ENCODE assay signal across 8 cellular contexts in the genomic region with DNA sequence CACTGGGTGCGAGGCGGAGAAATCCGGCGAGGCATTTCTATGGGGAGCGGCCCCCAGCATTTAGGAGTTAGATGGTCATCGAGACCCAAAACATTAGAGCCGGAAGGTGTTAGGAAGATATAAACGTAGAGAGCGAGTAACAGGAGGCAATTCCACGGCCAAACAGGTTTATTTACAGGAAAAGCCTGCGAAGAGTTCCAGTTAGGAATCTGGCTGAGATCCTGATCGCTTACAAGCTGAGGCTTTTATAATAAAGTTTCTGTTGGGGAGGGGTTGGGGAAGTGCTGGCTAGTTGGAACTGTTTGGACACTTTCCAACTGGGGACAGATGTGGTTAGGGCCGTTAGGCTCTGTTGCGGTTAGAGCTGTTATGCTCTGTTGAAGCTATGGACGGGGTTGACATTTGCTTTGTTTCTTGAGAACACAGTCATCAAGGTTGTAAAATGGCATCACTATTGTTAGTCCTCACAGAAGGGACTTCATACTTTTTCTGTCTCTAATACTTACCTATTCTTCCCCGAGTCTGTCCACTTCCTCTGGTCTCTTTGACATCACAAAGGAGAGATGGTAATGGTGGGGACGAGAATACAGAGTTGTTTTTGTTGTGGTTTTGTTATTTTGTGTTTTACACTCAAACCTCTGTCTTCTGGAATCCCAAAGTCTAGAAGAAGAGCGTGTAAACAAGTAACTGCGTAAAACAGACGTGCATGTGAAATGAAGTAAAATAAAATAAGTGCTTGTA. TPM values are rescaled to one million over a fixed set of nuclear protein-coding genes. Genes with fewer than 3 reads are reported as not detected.
DNase-seq lines count a peak whose midpoint lies in the region; ATAC-seq, FAIRE-seq and TF ChIP-seq lines count a peak whose summit lies in the region.

No MANE protein-coding gene starts in this region.

- peaks cover 9% of the 10 kb centered on the region for H3K4me1 ChIP-seq in effector memory CD4-positive, alpha-beta T cell (ENCODE audit: control insufficient read depth, insufficient read depth, low read length, poor library complexity, severe bottlenecking)

- peak; percentile 48 for DNase-seq in ACHN
- DNase-seq in GM12892 (ENCODE audit: insufficient read length) = no peak
- DNase-seq in effector memory CD4-positive, alpha-beta T cell = no peak
- peak; percentile 43 for DNase-seq in midbrain (lab: John Stamatoyannopoulos, UW)
- DNase-seq in epidermal melanocyte (ENCODE audit: insufficient read length, low spot score) = no peak

- peak; percentile 51 for FAIRE-seq in GM12892 (lab: Jason Lieb, UNC)

- H3K4me3 ChIP-seq in effector memory CD4-positive, alpha-beta T cell (ENCODE audit: insufficient read depth, low read depth, low read length, poor library complexity, severe bottlenecking) = peak overlapping the region; percentile 78

- no peaks in the 10 kb centered on the region for H3K36me3 ChIP-seq in effector memory CD4-positive, alpha-beta T cell (ENCODE audit: control insufficient read depth, insufficient read depth, low read length)

- no peak for TF ChIP-seq POLR2A in GM12892 (IDR thresholded peaks at IDR 0.05; ENCODE audit: low read depth, low read length)

- in situ Hi-C loops in ACHN (cut with HindIII; ENCODE audit: low pct_ligation_motif_present, low pct_unique_long_range_greater_than_20kb, low sequenced_read_pairs) = no loop called here

- H3K27me3 ChIP-seq in effector memory CD4-positive, alpha-beta T cell (replicated peaks; ENCODE audit: control insufficient read depth, insufficient read depth, low read length, poor library complexity, severe bottlenecking) = no peaks in the 10 kb centered on the region

- no peaks in the 10 kb centered on the region for H3K9me3 ChIP-seq in effector memory CD4-positive, alpha-beta T cell (ENCODE audit: control insufficient read depth, low read length)

- ATAC-seq in HG03460 (IDR thresholded peaks at IDR 0.05; ENCODE audit: unreplicated experiment) (peak; percentile 47), GM19324 (IDR thresholded peaks at IDR 0.05; ENCODE audit: low FRiP score, unreplicated experiment) (no peak)

- H3K27ac ChIP-seq in effector memory CD4-positive, alpha-beta T cell (ENCODE audit: insufficient read depth, low read length, poor library complexity, severe bottlenecking) = peak overlapping the region; percentile 89

TF ChIP-seq in PFSK-1, 5 proteins besides CTCF, POLR2A, EP300 and RAD21:
- 0 out of 2 replicates have a peak, but pooled peaks have one; percentile 11 for TF ChIP-seq SIN3A (IDR thresholded peaks at IDR 0.05; ENCODE audit: borderline replicate concordance, insufficient read depth, low read length)
- no peak for TF ChIP-seq TAF1 (IDR thresholded peaks at IDR 0.05; ENCODE audit: borderline replicate concordance, insufficient read depth, low read length)

RNA-seq across cellular contexts. Expression of a gene that starts 0.5 kb away (rescaled TPM):
- polyA plus RNA-seq in GM12892 (2012; ENCODE audit: missing spikeins) = 1.6 TPM
- polyA plus RNA-seq in PFSK-1 (2012; ENCODE audit: insufficient read length, low read depth) = 7.4 TPM

RNA-seq across cellular contexts. Expression of a gene that starts 13.3 kb away (rescaled TPM):
- 3.2 TPM for polyA plus RNA-seq in GM12892 (2012; ENCODE audit: missing spikeins)
- 1.6 TPM for polyA plus RNA-seq in PFSK-1 (2012; ENCODE audit: insufficient read length, low read depth)

RNA-seq across cellular contexts. Expression of a gene that starts 55.1 kb away (rescaled TPM):
- polyA plus RNA-seq in GM12892 (2012; ENCODE audit: missing spikeins) = 3.0 TPM
- polyA plus RNA-seq in PFSK-1 (2012; ENCODE audit: insufficient read length, low read depth) = 2.5 TPM

Comparison
In these comparisons a context has a peak if more than half of its experiments do, and no peak if none do; other contexts are left out.
1. DNase-seq: peak in ACHN (single experiment) and midbrain (single experiment); none in GM12892 (single experiment), effector memory CD4-positive, alpha-beta T cell (0 of 3) and epidermal melanocyte (single experiment).